20 cellular contexts compared by ENCODE assay signal in genomic region chr3:134597390-134597975, GRCh38. TPM values are rescaled to one million over a fixed set of nuclear protein-coding genes. Genes with fewer than 3 reads are reported as not detected.
DNase-seq lines count a peak whose midpoint lies in the region; FAIRE-seq and TF ChIP-seq lines count a peak whose summit lies in the region.
"Had no signal": no experiment of that assay in that cellular context is flagged by ENCODE, and none has a peak within 500 bp of the region (broad histone marks: within the 10 kb centered on the region; RNA-seq: fewer than 3 reads in every experiment).

No MANE protein-coding gene starts in this region.

- no peaks in the 10 kb centered on the region for H3K9me1 ChIP-seq in keratinocyte (ENCODE audit: control insufficient read depth, extremely low read depth, insufficient read depth, low read length)

- H3K27me3 ChIP-seq in keratinocyte (ENCODE audit: control insufficient read depth, extremely low read depth, insufficient read depth, low read length) (no peaks in the 10 kb centered on the region), neuronal stem cell (ENCODE audit: control insufficient read depth in 3 of 3, insufficient read depth in 3 of 3, low read depth in 1 of 3, low read length in 3 of 3) (no peaks in the 10 kb centered on the region)

- in situ Hi-C loops in GM13977 (cut with MboI; ENCODE audit: low pct_unique_long_range_greater_than_20kb, low sequenced_read_pairs, unreplicated experiment), result no loop called here

- H2BK120ac ChIP-seq in neuronal stem cell (ENCODE audit: low read depth, low read length), result no peak overlapping the region

- CTCF ChIA-PET in activated CD4-positive, alpha-beta T cell treated with anti-CD3 and anti-CD28 coated beads, Interleukin-2, amount 10 ng/mL, durations not matched to agents 7 days and 5 days (lab: Charles Lee), result interaction anchor here (1.0 kb wide), 1 partner anchor 18 kb away, joined by 3 read pairs; no protein-coding TSS in a partner anchor

- H2BK12ac ChIP-seq in neuronal stem cell (ENCODE audit: low read length), result no peak overlapping the region

- H3K4me1 Mint-ChIP-seq in activated CD4-positive, alpha-beta T cell treated with anti-CD3 and anti-CD28 coated beads, Interleukin-2, amount 10 ng/mL, durations not matched to agents 7 days and 5 days, result peaks cover 10% of the 10 kb centered on the region
- H3K4me1 Mint-ChIP-seq: activated T-helper 17 cell treated with anti-CD3 and anti-CD28 coated beads, Interleukin-2, amount 50 U/mL, for 72 hours had no signal

- no peaks in the 10 kb centered on the region for H4K20me1 ChIP-seq in keratinocyte (ENCODE audit: control insufficient read depth, extremely low read depth, insufficient read depth, low read length)

- H3K9me3 Mint-ChIP-seq in activated CD4-positive, alpha-beta T cell treated with anti-CD3 and anti-CD28 coated beads, Interleukin-2, amount 10 ng/mL, durations not matched to agents 7 days and 5 days, result no peaks in the 10 kb centered on the region
- H3K9me3 Mint-ChIP-seq: activated T-helper 17 cell treated with anti-CD3 and anti-CD28 coated beads, Interleukin-2, amount 50 U/mL, for 72 hours; natural killer cell treated with Interleukin-12 subunit alpha and Interleukin-12 subunit beta and Interleukin-15 and Interleukin-18, amount 100 ng/mL, for 72 hours; T-helper 2 cell treated with Interferon-gamma antibody and Interleukin-4, amounts not matched to agents 5 μg/mL and 100 μg/mL, for 36 hours had no signal

- no peak overlapping the region for H4K8ac ChIP-seq in neuronal stem cell (ENCODE audit: low read depth, low read length)

- no peak overlapping the region for H3K4me3 ChIP-seq in keratinocyte (ENCODE audit: control insufficient read depth in 2 of 3, extremely low read depth in 1 of 3, insufficient read depth in 2 of 3, low read depth in 1 of 3, low read length in 3 of 3)
- H3K4me3 ChIP-seq in neuronal stem cell (ENCODE audit: low read length in 2 of 2), result no peak overlapping the region
- H3K4me3 ChIP-seq: SJCRH30 had no signal

- dilution Hi-C loops in keratinocyte (cut with MboI; ENCODE audit: extremely low pct_ligation_motif_present, low sequenced_read_pairs), result no loop called here

- H4K91ac ChIP-seq in neuronal stem cell (ENCODE audit: low read depth, low read length, poor library complexity), result no peak overlapping the region

- no peak overlapping the region for H3K18ac ChIP-seq in neuronal stem cell (ENCODE audit: low read length)

- H2BK15ac ChIP-seq in neuronal stem cell (ENCODE audit: low read length), result no peak overlapping the region

- H3K27ac ChIP-seq in keratinocyte (ENCODE audit: control insufficient read depth, insufficient read depth, low read length), result peak overlapping the region; percentile 15
- H3K27ac ChIP-seq in neuronal stem cell (replicated peaks; ENCODE audit: low read length), result no peak overlapping the region
- H3K27ac ChIP-seq: KMS-11, SJCRH30 had no signal

- H3K27me3 Mint-ChIP-seq in activated CD4-positive, alpha-beta T cell treated with anti-CD3 and anti-CD28 coated beads, Interleukin-2, amount 10 ng/mL, durations not matched to agents 7 days and 5 days, result no peaks in the 10 kb centered on the region

- peaks cover 21% of the 10 kb centered on the region for H3K4me1 ChIP-seq in keratinocyte (ENCODE audit: control insufficient read depth, extremely low read depth, insufficient read depth, low read length)
- H3K4me1 ChIP-seq in neuronal stem cell (ENCODE audit: control insufficient read depth in 2 of 2, insufficient read depth in 1 of 2, low read depth in 1 of 2, low read length in 2 of 2), result peaks cover 11 to 31% of the 10 kb centered on the region in 2 donors
- H3K4me1 ChIP-seq: Caco-2, SJCRH30 had no signal

- H3K27ac Mint-ChIP-seq in activated CD4-positive, alpha-beta T cell treated with anti-CD3 and anti-CD28 coated beads, Interleukin-2, amount 10 ng/mL, durations not matched to agents 7 days and 5 days, result no peak overlapping the region
- H3K27ac Mint-ChIP-seq: activated T-helper 17 cell treated with anti-CD3 and anti-CD28 coated beads, Interleukin-2, amount 50 U/mL, for 72 hours; natural killer cell treated with Interleukin-12 subunit alpha and Interleukin-12 subunit beta and Interleukin-15 and Interleukin-18, amount 100 ng/mL, for 72 hours; T-helper 2 cell treated with Interferon-gamma antibody and Interleukin-4, amounts not matched to agents 5 μg/mL and 100 μg/mL, for 36 hours had no signal

- H3K79me1 ChIP-seq in neuronal stem cell (ENCODE audit: low read depth, low read length), result no peaks in the 10 kb centered on the region

- no peak overlapping the region for H3K4me3 Mint-ChIP-seq in activated CD4-positive, alpha-beta T cell treated with anti-CD3 and anti-CD28 coated beads, Interleukin-2, amount 10 ng/mL, durations not matched to agents 7 days and 5 days
- H3K4me3 Mint-ChIP-seq: activated T-helper 17 cell treated with anti-CD3 and anti-CD28 coated beads, Interleukin-2, amount 50 U/mL, for 72 hours; natural killer cell treated with Interleukin-12 subunit alpha and Interleukin-12 subunit beta and Interleukin-15 and Interleukin-18, amount 100 ng/mL, for 72 hours; T-helper 2 cell treated with Interferon-gamma antibody and Interleukin-4, amounts not matched to agents 5 μg/mL and 100 μg/mL, for 36 hours had no signal

- H3K36me3 Mint-ChIP-seq in activated CD4-positive, alpha-beta T cell treated with anti-CD3 and anti-CD28 coated beads, Interleukin-2, amount 10 ng/mL, durations not matched to agents 7 days and 5 days (ENCODE audit: low read depth), result no peaks in the 10 kb centered on the region
- H3K36me3 Mint-ChIP-seq: natural killer cell treated with Interleukin-12 subunit alpha and Interleukin-12 subunit beta and Interleukin-15 and Interleukin-18, amount 100 ng/mL, for 72 hours had no signal

- peak; percentile 100 for FAIRE-seq in keratinocyte (lab: Jason Lieb, UNC)
- FAIRE-seq: GM12892 had no signal

- peak; percentile 75 for DNase-seq in DMS153 (lab: John Stamatoyannopoulos, UW)
- peak; percentile 62 for DNase-seq in M059J (ENCODE audit: low read depth)
- DNase-seq in SKM-1 (lab: John Stamatoyannopoulos, UW; ENCODE audit: unreplicated experiment), result peak; percentile 25
- peak; percentile 83 for DNase-seq in keratinocyte (ENCODE audit: low read depth, low spot score)
- DNase-seq in GM13977 (ENCODE audit: low spot score), result no peak
- DNase-seq in neuronal stem cell (ENCODE audit: low spot score), result no peak
- no peak for DNase-seq in mucosa of gallbladder (ENCODE audit: low spot score)
- DNase-seq in activated CD4-positive, alpha-beta T cell treated with anti-CD3 and anti-CD28 coated beads, Interleukin-2, amount 10 ng/mL, durations not matched to agents 7 days and 5 days, result no peak
- DNase-seq: activated CD4-positive, CD25-positive, alpha-beta regulatory T cell; Caco-2; effector CD4-positive, alpha-beta T cell; NCI-H226; SJCRH30; stimulated activated CD4-positive, alpha-beta T cell treated with anti-CD3 and anti-CD28 coated beads, Interleukin-4, amount 100 ng/mL, for 24 hours had no signal

- H3K79me2 ChIP-seq in keratinocyte (ENCODE audit: control insufficient read depth, insufficient read depth, low read length), result no peaks in the 10 kb centered on the region

- WGBS in neuronal stem cell (ENCODE audit: extremely low coverage in 2 of 2, insufficient read length in 2 of 2, insufficient replicate concordance in 1 of 2), 2 donors, result no CpG with 5 or more reads among the region's 2 CpGs

- H3K23ac ChIP-seq in neuronal stem cell (ENCODE audit: low read depth, low read length, poor library complexity), result no peak overlapping the region

- peak overlapping the region; percentile 14 for H2AFZ ChIP-seq in keratinocyte (ENCODE audit: control insufficient read depth, low read length)
- no peak overlapping the region for H2AFZ ChIP-seq in neuronal stem cell (ENCODE audit: low read length)

- no peaks in the 10 kb centered on the region for H3K36me3 ChIP-seq in keratinocyte (ENCODE audit: control insufficient read depth in 2 of 2, extremely low read depth in 1 of 2, insufficient read depth in 2 of 2, low read length in 2 of 2)
- no peaks in the 10 kb centered on the region for H3K36me3 ChIP-seq in neuronal stem cell (replicated peaks in 1 of 2; ENCODE audit: control insufficient read depth in 2 of 2, insufficient read depth in 2 of 2, low read length in 2 of 2)
- H3K36me3 ChIP-seq: SJCRH30 had no signal

- H3K4me2 ChIP-seq in keratinocyte (ENCODE audit: control insufficient read depth, extremely low read depth, insufficient read depth, low read depth, low read length) (peak overlapping the region; percentile 48), neuronal stem cell (ENCODE audit: insufficient read depth, low read length, poor library complexity, severe bottlenecking) (no peak overlapping the region)
- H3K4me2 ChIP-seq: KMS-11 had no signal

- no peak overlapping the region for H2BK5ac ChIP-seq in neuronal stem cell (ENCODE audit: low read length)

- H3K14ac ChIP-seq in neuronal stem cell (ENCODE audit: low read length), result no peak overlapping the region

- H3K9ac ChIP-seq in keratinocyte (ENCODE audit: control insufficient read depth, extremely low read depth, insufficient read depth, low read length), result no peak overlapping the region
- H3K9ac ChIP-seq in neuronal stem cell (ENCODE audit: low read depth, low read length, poor library complexity), result no peak overlapping the region
- H3K9ac ChIP-seq: KMS-11 had no signal

- TF ChIP-seq CTCF in keratinocyte (optimal IDR thresholded peaks at IDR 0.05 in 1 of 3, IDR thresholded peaks at IDR 0.05 in 1 of 3, conservative IDR thresholded peaks at IDR 0.05 in 1 of 3; ENCODE audit: extremely low read depth in 1 of 3, insufficient read depth in 2 of 3, low read length in 3 of 3), result no peak
- TF ChIP-seq CTCF in GM13977 (IDR thresholded peaks at IDR 0.05; ENCODE audit: extremely low read depth, insufficient read depth, missing control alignments), result no peak

- H3K9me3 ChIP-seq in keratinocyte (ENCODE audit: control insufficient read depth, low read depth, low read length) (peaks cover 16% of the 10 kb centered on the region), neuronal stem cell (replicated peaks in 1 of 2; ENCODE audit: control insufficient read depth in 2 of 2, insufficient read depth in 1 of 2, low read depth in 1 of 2, low read length in 2 of 2) (peaks cover 0 to 2% of the 10 kb centered on the region in 2 donors)
- H3K9me3 ChIP-seq: Caco-2, SJCRH30 had no signal

- POLR2A ChIA-PET in activated CD4-positive, alpha-beta T cell treated with anti-CD3 and anti-CD28 coated beads, Interleukin-2, amount 10 ng/mL, durations not matched to agents 7 days and 5 days (lab: Charles Lee), result no interaction called here

- no peak overlapping the region for H3K4ac ChIP-seq in neuronal stem cell (ENCODE audit: low read length)

- H2AK5ac ChIP-seq in neuronal stem cell (ENCODE audit: low read depth, low read length), result no peak overlapping the region

RNA-seq across cellular contexts. Expression of gene KY, which starts 53.3 kb away (rescaled TPM):
- 0.66 and 0.76 TPM in 2 replicates for total RNA-seq in M059J (2014; rRNA removed; shearing (Covaris generic))
- 0.02 to 0.03 TPM in 2 of 3 replicates, not detected in the other for polyA plus RNA-seq in keratinocyte
- not detected for polyA plus RNA-seq in keratinocyte (2011; ENCODE audit: low read depth)
- not detected in 2 replicates for polyA plus RNA-seq in keratinocyte (2011; cell fraction: cytosol; rRNA removed)
- polyA plus RNA-seq in keratinocyte (2011; cell fraction: nucleus; rRNA removed), result not detected in 2 replicates
- not detected in 2 replicates for polyA plus RNA-seq in keratinocyte (2012; ENCODE audit: low replicate concordance)
- not detected in 3 replicates for polyA minus RNA-seq in keratinocyte
- polyA minus RNA-seq in keratinocyte (2011; cell fraction: cytosol; rRNA and poly(A)+ RNA removed), result not detected
- polyA minus RNA-seq in keratinocyte (2011; cell fraction: nucleus; rRNA and poly(A)+ RNA removed), result not detected in 2 replicates
- polyA plus RNA-seq in neuronal stem cell (2013, experiment 1 of 2), result 0.04 TPM
- polyA plus RNA-seq in neuronal stem cell (2013, experiment 2 of 2), result 0.03 TPM
- total RNA-seq in mucosa of gallbladder, result 1.6 TPM
- not detected for total RNA-seq in activated CD4-positive, alpha-beta T cell treated with anti-CD3 and anti-CD28 coated beads, Interleukin-2, amount 10 ng/mL, durations not matched to agents 7 days and 5 days
- total RNA-seq: activated T-helper 17 cell treated with anti-CD3 and anti-CD28 coated beads, Interleukin-2, amount 50 U/mL, for 72 hours; Caco-2; natural killer cell treated with Interleukin-12 subunit alpha and Interleukin-12 subunit beta and Interleukin-15 and Interleukin-18, amount 100 ng/mL, for 72 hours; SJCRH30; subcutaneous adipose tissue had no signal

Comparison
In these comparisons a context has a peak if more than half of its experiments do, and no peak if none do; other contexts are left out.
1. DNase-seq: peak in DMS153 (single experiment), M059J (single experiment), SKM-1 (single experiment) and keratinocyte (single experiment); none in GM13977 (single experiment), neuronal stem cell (single experiment), mucosa of gallbladder (single experiment) and activated CD4-positive, alpha-beta T cell treated with anti-CD3 and anti-CD28 coated beads, Interleukin-2, amount 10 ng/mL, durations not matched to agents 7 days and 5 days (single experiment).